16 cellular contexts compared by ENCODE assay signal in genomic region chr2:158481116-158481515, GRCh38. TPM values are rescaled to one million over a fixed set of nuclear protein-coding genes. Genes with fewer than 3 reads are reported as not detected.
A peak's percentile ranks its signal among the peaks of the same experiment; 100 is the strongest.
DNase-seq lines count a peak whose midpoint lies in the region; ATAC-seq, FAIRE-seq and TF ChIP-seq lines count a peak whose summit lies in the region.
"Had no signal": no experiment of that assay in that cellular context is flagged by ENCODE, and none has a peak within 500 bp of the region (broad histone marks: within the 10 kb centered on the region; RNA-seq: fewer than 3 reads in every experiment).

No MANE protein-coding gene starts in this region.

- no TSS peak for BruUV-seq in PC-3 (replicated peaks; lab: Mats Ljungman, UMichigan)

- H3K4me3 ChIP-seq in PC-3 (ENCODE audit: low read length), result no peak overlapping the region
- H3K4me3 ChIP-seq: GM12878, GM23338 had no signal

- H3K36me3 Mint-ChIP-seq in T-helper 2 cell treated with Interferon-gamma antibody and Interleukin-4, amounts not matched to agents 5 μg/mL and 100 μg/mL, for 36 hours (ENCODE audit: low read depth), result peaks cover 1% of the 10 kb centered on the region

- H3K4me1 Mint-ChIP-seq in T-helper 2 cell treated with Interferon-gamma antibody and Interleukin-4, amounts not matched to agents 5 μg/mL and 100 μg/mL, for 36 hours (ENCODE audit: low read depth), result peaks cover 13% of the 10 kb centered on the region

- peak; percentile 36 for FAIRE-seq in GM18507 (lab: Jason Lieb, UNC)
- FAIRE-seq: GM12878 had no signal

- H3K79me2 ChIP-seq in PC-3 (ENCODE audit: low read length), result peaks cover 33% of the 10 kb centered on the region

- intact Hi-C loops in PC-3 (cut with micrococcal nuclease), result no loop called here

- no peaks in the 10 kb centered on the region for H3K9me3 Mint-ChIP-seq in T-helper 2 cell treated with Interferon-gamma antibody and Interleukin-4, amounts not matched to agents 5 μg/mL and 100 μg/mL, for 36 hours
- H3K9me3 Mint-ChIP-seq: CD4-positive, alpha-beta memory T cell; GM23338; HFFc6 had no signal

- no peaks in the 10 kb centered on the region for H4K20me1 ChIP-seq in PC-3 (ENCODE audit: low read length)

- no peak overlapping the region for H3K27ac Mint-ChIP-seq in T-helper 2 cell treated with Interferon-gamma antibody and Interleukin-4, amounts not matched to agents 5 μg/mL and 100 μg/mL, for 36 hours
- H3K27ac Mint-ChIP-seq: GM23338, H9, HFFc6 had no signal

- H3K27ac ChIP-seq in PC-3 (ENCODE audit: low read length) (no peak overlapping the region), foreskin keratinocyte (no peak overlapping the region)

- no peaks in the 10 kb centered on the region for H3K9me2 ChIP-seq in PC-3 (replicated peaks; ENCODE audit: low read length)

- peak; percentile 29; the same call in 1 of the 2 replicates for ATAC-seq in PC-3
- ATAC-seq in foreskin keratinocyte, result peak; percentile 21
- no peak for ATAC-seq in HG03108 (IDR thresholded peaks at IDR 0.05; ENCODE audit: unreplicated experiment)
- ATAC-seq: GM12878, GM23338 had no signal

- no peak overlapping the region for H3K4me3 Mint-ChIP-seq in T-helper 2 cell treated with Interferon-gamma antibody and Interleukin-4, amounts not matched to agents 5 μg/mL and 100 μg/mL, for 36 hours
- H3K4me3 Mint-ChIP-seq: CD4-positive, alpha-beta memory T cell; GM23338; H9; HFFc6 had no signal

- no peak overlapping the region for H2AFZ ChIP-seq in PC-3 (ENCODE audit: low read length)
- H2AFZ ChIP-seq: GM23338 had no signal

- POLR2A ChIA-PET in PC-3 (lab: Charles Lee; ENCODE audit: unreplicated experiment), result no interaction called here

- TF ChIP-seq CTCF in PC-3 (conservative IDR thresholded peaks at IDR 0.05; ENCODE audit: low read depth, low read length) (no peak), foreskin keratinocyte (conservative IDR thresholded peaks at IDR 0.05) (no peak)

- CTCF ChIA-PET in PC-3 (lab: Charles Lee), result no interaction called here

- H3K9ac ChIP-seq in PC-3 (ENCODE audit: low read length), result no peak overlapping the region

- 0 out of 2 replicates have a peak, but pooled peaks cover 5% of the 10 kb centered on the region for H3K4me1 ChIP-seq in PC-3 (ENCODE audit: insufficient read depth, low read length)
- H3K4me1 ChIP-seq in foreskin keratinocyte, result peaks cover 38% of the 10 kb centered on the region

- no peaks in the 10 kb centered on the region for H3K27me3 Mint-ChIP-seq in T-helper 2 cell treated with Interferon-gamma antibody and Interleukin-4, amounts not matched to agents 5 μg/mL and 100 μg/mL, for 36 hours (ENCODE audit: low read depth)
- H3K27me3 Mint-ChIP-seq: CD4-positive, alpha-beta memory T cell had no signal

- H3K9me3 ChIP-seq in PC-3 (ENCODE audit: low read length), result no peaks in the 10 kb centered on the region

- no peak overlapping the region for H3K4me2 ChIP-seq in PC-3 (ENCODE audit: low read length)
- H3K4me2 ChIP-seq: GM23338 had no signal

- no peaks in the 10 kb centered on the region for H3K36me3 ChIP-seq in PC-3 (ENCODE audit: low read depth, low read length)

- no peaks in the 10 kb centered on the region for H3F3A ChIP-seq in PC-3 (ENCODE audit: low read length, unreplicated experiment)

- DNase-seq in GM18507 (ENCODE audit: extremely low spot score, insufficient read length, low read depth), result no peak
- peak; percentile 69 for DNase-seq in PC-3
- DNase-seq in foreskin keratinocyte, result peak in 1 of 2 donors; percentile 34
- DNase-seq in T-helper 2 cell treated with Interferon-gamma antibody and Interleukin-4, amounts not matched to agents 5 μg/mL and 100 μg/mL, for 36 hours (ENCODE audit: low spot score), result no peak
- DNase-seq in activated gamma-delta T cell (lab: John Stamatoyannopoulos, UW), result no peak
- DNase-seq: C1 segment of cervical spinal cord; CD4-positive, alpha-beta memory T cell; COR-L47; DMS153; DND-41; GDM1; H9; HFFc6 had no signal

- H3K27me3 ChIP-seq in PC-3 (ENCODE audit: low read length) (no peaks in the 10 kb centered on the region), foreskin keratinocyte (no peaks in the 10 kb centered on the region)

RNA-seq across cellular contexts. Expression of gene PKP4, which starts 24.4 kb away (rescaled TPM):
- total RNA-seq in PC-3 (2014; rRNA removed), result 40.1 and 44.2 TPM in 2 replicates
- 47.9 and 58.2 TPM in 2 replicates for total RNA-seq in foreskin keratinocyte
- polyA plus RNA-seq in foreskin keratinocyte, result 21.6 and 26.6 TPM in 2 replicates

RNA-seq across cellular contexts. Expression of gene CCDC148, which starts 24.6 kb away (rescaled TPM):
- total RNA-seq in PC-3 (2014; rRNA removed) (0.11 and 0.46 TPM in 2 replicates), foreskin keratinocyte (0.51 and 0.71 TPM in 2 replicates)
- polyA plus RNA-seq in foreskin keratinocyte, result 0.25 and 0.30 TPM in 2 replicates
- total RNA-seq: CD4-positive, alpha-beta memory T cell; GM12878 had no signal
- polyA plus RNA-seq: CD4-positive, alpha-beta memory T cell had no signal
